8 cellular contexts compared by ENCODE assay signal in genomic region chr11:18013790-18014507, GRCh38. TPM values are rescaled to one million over a fixed set of nuclear protein-coding genes. Genes with fewer than 3 reads are reported as not detected.
DNase-seq lines count a peak whose midpoint lies in the region; ATAC-seq and TF ChIP-seq lines count a peak whose summit lies in the region.

No MANE protein-coding gene starts in this region.

- H3K27me3 ChIP-seq in brain microvascular endothelial cell (replicated peaks) (no peaks in the 10 kb centered on the region), vagina (no peaks in the 10 kb centered on the region)

- peaks cover 5% of the 10 kb centered on the region for H3K4me1 ChIP-seq in mesodermal cell (ENCODE audit: control insufficient read depth, insufficient read depth, low read length, poor library complexity, severe bottlenecking)
- peaks cover 14% of the 10 kb centered on the region for H3K4me1 ChIP-seq in vagina

- 0 to 16% methylated on average over 2 to 8 of the region's 11 CpGs for WGBS in mesodermal cell (ENCODE audit: insufficient coverage in 2 of 2), 2 experiments

- TF ChIP-seq CTCF in brain microvascular endothelial cell (IDR thresholded peaks at IDR 0.05; ENCODE audit: low read depth, low read length, missing control alignments) (no peak), vagina (IDR thresholded peaks at IDR 0.05) (no peak)

- DNase-seq in EH (ENCODE audit: low read depth) (peak; percentile 6), NAMALWA (ENCODE audit: low spot score) (peak; percentile 13), brain microvascular endothelial cell (no peak), vagina (ENCODE audit: extremely low spot score in 2 of 2) (no peak), NCI-H2171 (lab: John Stamatoyannopoulos, UW) (no peak), dedifferentiated amniotic fluid mesenchymal stem cell (ENCODE audit: extremely low spot score) (no peak)

- TF ChIP-seq POLR2A in vagina (IDR thresholded peaks at IDR 0.05): no peak

- intact Hi-C loops in vagina (cut with DNase I): no loop called here

- in situ Hi-C loops in brain microvascular endothelial cell (cut with HindIII; ENCODE audit: low pct_ligation_motif_present, low sequenced_read_pairs): no loop called here

- H3K4me3 ChIP-seq in brain microvascular endothelial cell (ENCODE audit: low read depth, low read length): peak overlapping the region; percentile 78
- H3K4me3 ChIP-seq in mesodermal cell (ENCODE audit: extremely low read depth, insufficient read depth, low read length, poor library complexity, severe bottlenecking): peak overlapping the region; percentile 58
- H3K4me3 ChIP-seq in vagina: peak overlapping the region; percentile 57 to 61

- H3K9me3 ChIP-seq in mesodermal cell (ENCODE audit: control insufficient read depth, low read length) (no peaks in the 10 kb centered on the region), vagina (no peaks in the 10 kb centered on the region)

- H3K36me3 ChIP-seq in brain microvascular endothelial cell (replicated peaks) (no peaks in the 10 kb centered on the region), mesodermal cell (ENCODE audit: control insufficient read depth, insufficient read depth, low read length) (no peaks in the 10 kb centered on the region), vagina (no peaks in the 10 kb centered on the region)

- H3K27ac ChIP-seq in brain microvascular endothelial cell (no peak overlapping the region), mesodermal cell (ENCODE audit: low read depth, low read length, severe bottlenecking) (no peak overlapping the region), vagina (peak overlapping the region; percentile 86)

- ATAC-seq in GM19035 (IDR thresholded peaks at IDR 0.05; ENCODE audit: unreplicated experiment): no peak

RNA-seq across cellular contexts. Expression of gene SERGEF, which starts 1.1 kb away (rescaled TPM):
- 18.2 TPM for polyA plus RNA-seq in mesodermal cell (2013, experiment 1 of 2)
- 18.3 TPM for polyA plus RNA-seq in mesodermal cell (2013, experiment 2 of 2)
- 30.7 TPM for total RNA-seq in vagina

RNA-seq across cellular contexts. Expression of gene TPH1, which starts 32.1 kb away (rescaled TPM):
- 0.11 TPM for polyA plus RNA-seq in mesodermal cell (2013, experiment 1 of 2)
- polyA plus RNA-seq in mesodermal cell (2013, experiment 2 of 2): 0.20 TPM
- 0.49 TPM for total RNA-seq in vagina

Comparison
In these comparisons a context has a peak if more than half of its experiments do, and no peak if none do; other contexts are left out.
1. DNase-seq: peak in EH (single experiment) and NAMALWA (single experiment); none in brain microvascular endothelial cell (single experiment), vagina (0 of 2), NCI-H2171 (single experiment) and dedifferentiated amniotic fluid mesenchymal stem cell (single experiment).
2. Peak in every context shown above with its lines, with median percentiles within 50 percentile points of each other: H3K4me3 ChIP-seq.